ENCODE assay signal across 9 cellular contexts in genomic region chr1:238546118-238546517, GRCh38.
"Had no signal": no experiment of that assay in that cellular context is flagged by ENCODE, and none has a peak within 500 bp of the region (broad histone marks: within the 10 kb centered on the region; RNA-seq: fewer than 3 reads in every experiment).

No MANE protein-coding gene starts in this region.

- H3K4me3 Mint-ChIP-seq: IgD-negative memory B cell had no signal

- H3K27ac ChIP-seq: HL-60, KMS-11 had no signal

- DNase-seq: IMR-90, KBM-7, KG1 had no signal

- H3K4me2 ChIP-seq: KMS-11 had no signal

- H3K36me3 Mint-ChIP-seq: IgD-negative memory B cell had no signal

- H3K4me1 Mint-ChIP-seq: IgD-negative memory B cell had no signal

- H3K27ac Mint-ChIP-seq: IgD-negative memory B cell had no signal

- ATAC-seq: HepG2, K562 had no signal

- H3K4me3 ChIP-seq: K562 had no signal

- FAIRE-seq: HepG2, HTR-8/SVneo, K562 had no signal

- H3K27me3 Mint-ChIP-seq: IgD-negative memory B cell had no signal
